In genomic region chr9:135400496-135400895, GRCh38 we compare ENCODE assay signal across 25 cellular contexts.
"Had no signal": no experiment of that assay in that cellular context is flagged by ENCODE, and none has a peak within 500 bp of the region (broad histone marks: within the 10 kb centered on the region; RNA-seq: fewer than 3 reads in every experiment).

No MANE protein-coding gene starts in this region.

- ATAC-seq: activated CD4-positive, CD25-positive, alpha-beta regulatory T cell treated with anti-CD3 and anti-CD28 coated beads, Interleukin-2, amount 50 U/mL, for 24 hours; activated CD8-positive, alpha-beta T cell treated with anti-CD3 and anti-CD28 coated beads for 36 hours; activated T-cell treated with anti-CD3 and anti-CD28 coated beads, Interleukin-2, amount 50 U/mL, for 4 hours; activated T-helper 17 cell treated with anti-CD3 and anti-CD28 coated beads, Interleukin-2, amount 50 U/mL, for 72 hours; gastroesophageal sphincter; T-helper 17 cell had no signal

- DNase-seq: activated B cell treated with CpG ODN at 0.5 μM for 24 hours; activated CD4-positive, alpha-beta T cell treated with anti-CD3 and anti-CD28 coated beads for 48 hours; activated CD4-positive, alpha-beta T cell treated with anti-CD3 and anti-CD28 coated beads, Interleukin-2, amount 50 U/mL, for 1 hour; activated CD4-positive, alpha-beta T cell treated with anti-CD3 and anti-CD28 coated beads, Interleukin-2, amount 50 U/mL, for 48 hours; activated CD8-positive, alpha-beta memory T cell treated with anti-CD3 and anti-CD28 coated beads for 24 hours; activated CD8-positive, alpha-beta T cell treated with anti-CD3 and anti-CD28 coated beads for 36 hours; activated effector memory CD4-positive, alpha-beta T cell treated with Interleukin-2 at 50 U/mL for 16 hours; activated gamma-delta T cell treated with Interleukin-2 at 50 U/mL for 16 hours; activated naive CD4-positive, alpha-beta T cell treated with anti-CD3 and anti-CD28 coated beads, Interleukin-2, amount 50 U/mL, for 16 hours; activated naive CD4-positive, alpha-beta T cell treated with Interleukin-2 at 50 U/mL for 16 hours; activated T-cell treated with anti-CD3 and anti-CD28 coated beads, Interleukin-2, amount 50 U/mL, for 4 hours; amniotic stem cell; brain microvascular endothelial cell; effector CD4-positive, alpha-beta T cell; esophagus squamous epithelium; foreskin melanocyte; T-helper 1 cell; T-helper 17 cell; T1000; WERI-Rb-1 had no signal

- H3K36me3 ChIP-seq: brain microvascular endothelial cell, esophagus squamous epithelium, gastroesophageal sphincter, WERI-Rb-1 had no signal

- H3K4me3 ChIP-seq: coronary artery, esophagus squamous epithelium, gastroesophageal sphincter had no signal

- H3K4me1 ChIP-seq: esophagus squamous epithelium, gastroesophageal sphincter had no signal

- H3K27me3 ChIP-seq: brain microvascular endothelial cell had no signal

- H3K27ac ChIP-seq: brain microvascular endothelial cell, coronary artery, epithelial cell of prostate, esophagus squamous epithelium, gastroesophageal sphincter, WERI-Rb-1 had no signal
